ENCODE assay signal across 8 cellular contexts in the genomic region with DNA sequence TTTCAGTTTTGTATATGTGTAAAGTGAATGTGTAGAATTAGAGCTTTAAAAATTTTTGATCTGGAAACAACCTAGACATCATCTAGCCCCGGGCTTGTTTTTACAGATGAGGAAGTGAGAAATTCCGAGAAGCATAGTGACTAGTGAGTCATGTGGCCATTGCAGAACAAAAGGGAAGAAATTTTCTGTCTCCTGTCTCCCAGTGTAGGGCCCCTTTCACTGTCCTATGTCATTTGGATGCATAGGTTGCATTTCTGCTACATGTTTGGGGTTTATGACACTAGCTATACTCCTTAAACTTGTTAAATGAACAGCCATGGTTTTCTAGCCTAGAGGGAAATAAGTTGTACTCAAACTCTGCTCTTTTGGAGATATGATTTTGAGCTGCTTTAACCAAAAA.
A peak's percentile ranks its signal among the peaks of the same experiment; 100 is the strongest.
DNase-seq lines count a peak whose midpoint lies in the region; ATAC-seq, FAIRE-seq and TF ChIP-seq lines count a peak whose summit lies in the region.
"Had no signal": no experiment of that assay in that cellular context is flagged by ENCODE, and none has a peak within 500 bp of the region (broad histone marks: within the 10 kb centered on the region; RNA-seq: fewer than 3 reads in every experiment).

No MANE protein-coding gene starts in this region.

- no peaks in the 10 kb centered on the region for H3K36me3 ChIP-seq in HUES48 (ENCODE audit: control insufficient read depth, insufficient read depth, low read length)
- no peaks in the 10 kb centered on the region for H3K36me3 ChIP-seq in kidney epithelial cell (ENCODE audit: control insufficient read depth, insufficient read depth, low read length)
- no peaks in the 10 kb centered on the region for H3K36me3 ChIP-seq in kidney (ENCODE audit: control insufficient read depth in 1 of 2, insufficient read depth in 2 of 2, low read length in 2 of 2)

- H3K4me1 Mint-ChIP-seq in activated T-helper 2 cell treated with anti-CD3 and anti-CD28 coated beads, Interferon-gamma antibody, Interleukin-2, Interleukin-4, amounts not matched to agents 10 μg/mL and 5 μg/mL and 100 μg/mL, durations not matched to agents 14 hours and 24 hours and 36 hours (ENCODE audit: low read depth) = peaks cover 37% of the 10 kb centered on the region

- FAIRE-seq in kidney (lab: Jason Lieb, UNC) = no peak

- H3K4me1 ChIP-seq in HUES48 (ENCODE audit: control insufficient read depth, insufficient read depth, low read length) = peaks cover 12% of the 10 kb centered on the region
- peaks cover 13 to 14% of the 10 kb centered on the region in 2 donors for H3K4me1 ChIP-seq in kidney (ENCODE audit: control insufficient read depth in 1 of 2, insufficient read depth in 1 of 2, low read depth in 1 of 2, low read length in 2 of 2)

- H3K27me3 ChIP-seq in HUES48 (ENCODE audit: control insufficient read depth, insufficient read depth, low read length) (no peaks in the 10 kb centered on the region), kidney epithelial cell (ENCODE audit: control insufficient read depth, insufficient read depth, low read length) (no peaks in the 10 kb centered on the region)

- no peak for DNase-seq in activated T-helper 2 cell treated with anti-CD3 and anti-CD28 coated beads, Interferon-gamma antibody, Interleukin-2, Interleukin-4, amounts not matched to agents 10 μg/mL and 5 μg/mL and 100 μg/mL, durations not matched to agents 14 hours and 24 hours and 36 hours (ENCODE audit: low spot score)
- DNase-seq in kidney epithelial cell (ENCODE audit: low read depth) (peak; percentile 38), kidney (no peak), left colon (no peak)

- no peaks in the 10 kb centered on the region for H3K27me3 Mint-ChIP-seq in activated T-helper 2 cell treated with anti-CD3 and anti-CD28 coated beads, Interferon-gamma antibody, Interleukin-2, Interleukin-4, amounts not matched to agents 10 μg/mL and 5 μg/mL and 100 μg/mL, durations not matched to agents 14 hours and 24 hours and 36 hours (ENCODE audit: low read depth)

- TF ChIP-seq CTCF in kidney epithelial cell (IDR thresholded peaks at IDR 0.05; ENCODE audit: insufficient read depth, low read length, poor library complexity, severe bottlenecking) (no peak), kidney (IDR thresholded peaks at IDR 0.05; ENCODE audit: borderline replicate concordance, extremely low read depth, insufficient read depth) (no peak)

- H3K9ac ChIP-seq in HUES48 (ENCODE audit: low read depth, low read length) (no peak overlapping the region), kidney (ENCODE audit: low read length in 2 of 2) (no peak overlapping the region)

- ATAC-seq in GM18499 (IDR thresholded peaks at IDR 0.05; ENCODE audit: insufficient read depth, unreplicated experiment) (peak; percentile 97), GM21576 (IDR thresholded peaks at IDR 0.05; ENCODE audit: unreplicated experiment) (peak; percentile 99), left colon (no peak)

- H3K27ac Mint-ChIP-seq in activated T-helper 2 cell treated with anti-CD3 and anti-CD28 coated beads, Interferon-gamma antibody, Interleukin-2, Interleukin-4, amounts not matched to agents 10 μg/mL and 5 μg/mL and 100 μg/mL, durations not matched to agents 14 hours and 24 hours and 36 hours = peak overlapping the region; percentile 77

- H3K4me3 ChIP-seq in HUES48 (ENCODE audit: low read depth, low read length) = no peak overlapping the region
- H3K4me3 ChIP-seq in kidney epithelial cell (ENCODE audit: low read depth, low read length) = no peak overlapping the region
- no peak overlapping the region for H3K4me3 ChIP-seq in kidney (ENCODE audit: low read length in 2 of 2)

- H3K36me3 Mint-ChIP-seq in activated T-helper 2 cell treated with anti-CD3 and anti-CD28 coated beads, Interferon-gamma antibody, Interleukin-2, Interleukin-4, amounts not matched to agents 10 μg/mL and 5 μg/mL and 100 μg/mL, durations not matched to agents 14 hours and 24 hours and 36 hours (ENCODE audit: low read depth) = peaks cover 2% of the 10 kb centered on the region

- H3K9me3 Mint-ChIP-seq in activated T-helper 2 cell treated with anti-CD3 and anti-CD28 coated beads, Interferon-gamma antibody, Interleukin-2, Interleukin-4, amounts not matched to agents 10 μg/mL and 5 μg/mL and 100 μg/mL, durations not matched to agents 14 hours and 24 hours and 36 hours = no peaks in the 10 kb centered on the region

- no peak overlapping the region for H3K4me3 Mint-ChIP-seq in activated T-helper 2 cell treated with anti-CD3 and anti-CD28 coated beads, Interferon-gamma antibody, Interleukin-2, Interleukin-4, amounts not matched to agents 10 μg/mL and 5 μg/mL and 100 μg/mL, durations not matched to agents 14 hours and 24 hours and 36 hours (ENCODE audit: low read depth)
- H3K4me3 Mint-ChIP-seq: neural crest cell had no signal

- no peaks in the 10 kb centered on the region for H3K9me3 ChIP-seq in HUES48 (ENCODE audit: control insufficient read depth, insufficient read depth, low read length)
- H3K9me3 ChIP-seq in kidney (ENCODE audit: control insufficient read depth in 1 of 2, low read length in 2 of 2) = no peaks in the 10 kb centered on the region

- peak overlapping the region; percentile 68 for H3K27ac ChIP-seq in HUES48 (ENCODE audit: low read depth, low read length)
- peak overlapping the region in 1 of 2 donors; percentile 6 for H3K27ac ChIP-seq in kidney (ENCODE audit: low read depth in 2 of 2, low read length in 2 of 2)

- intact Hi-C loops in activated T-helper 2 cell treated with anti-CD3 and anti-CD28 coated beads, Interferon-gamma antibody, Interleukin-2, Interleukin-4, amounts not matched to agents 10 μg/mL and 5 μg/mL and 100 μg/mL, durations not matched to agents 14 hours and 24 hours and 36 hours (cut with micrococcal nuclease) = loop anchor here (1.0 to 2.0 kb wide), 7 partner anchors 19 to 156 kb away; partner anchors contain the start of gene PLCL1
- intact Hi-C loops in kidney (cut with DNase I) (no loop called here), left colon (cut with DNase I, micrococcal nuclease) (no loop called here)
